ENCODE assay signal across 9 cellular contexts in the genomic region with DNA sequence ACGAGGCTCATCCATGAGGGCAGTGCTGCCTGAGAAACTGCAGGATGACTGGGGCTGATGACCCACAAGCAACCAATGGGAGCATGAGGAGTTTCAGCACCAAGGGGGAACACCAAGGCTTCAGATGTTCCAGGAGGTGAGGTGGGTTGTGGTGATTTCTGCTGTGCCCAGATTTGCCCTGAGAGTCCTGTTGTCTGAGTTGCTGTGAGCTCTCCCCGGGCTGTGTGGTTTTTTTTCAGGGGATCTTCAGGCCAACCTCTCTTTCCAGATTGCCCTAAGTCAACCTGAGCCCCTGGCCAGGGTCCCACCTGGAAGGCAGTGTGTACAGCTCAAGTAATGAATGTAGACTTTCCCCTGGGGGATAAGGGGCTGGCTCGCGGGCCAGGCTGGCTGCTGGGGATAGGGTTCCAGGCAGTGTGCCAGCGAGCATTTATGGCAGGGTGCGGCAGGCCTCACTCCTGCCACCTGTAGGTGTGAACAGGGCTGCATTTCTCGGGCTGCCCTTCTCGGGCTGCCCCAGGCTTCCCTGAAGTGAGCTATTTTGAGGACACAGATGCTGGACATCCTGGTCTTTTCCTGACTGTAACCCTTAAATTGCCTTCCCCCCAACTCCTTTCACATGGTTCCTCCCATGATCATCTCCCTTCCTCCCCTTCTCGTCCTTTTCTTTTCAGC. TPM values are rescaled to one million over a fixed set of nuclear protein-coding genes. Genes with fewer than 3 reads are reported as not detected.
DNase-seq lines count a peak whose midpoint lies in the region; ATAC-seq and TF ChIP-seq lines count a peak whose summit lies in the region.
"Had no signal": no experiment of that assay in that cellular context is flagged by ENCODE, and none has a peak within 500 bp of the region (broad histone marks: within the 10 kb centered on the region; RNA-seq: fewer than 3 reads in every experiment).

No MANE protein-coding gene starts in this region.

- H3K9ac ChIP-seq in neural progenitor cell = no peak overlapping the region

- ATAC-seq in GM23338 (peak; percentile 99), HG03108 (IDR thresholded peaks at IDR 0.05; ENCODE audit: unreplicated experiment) (no peak)

- H3K36me3 Mint-ChIP-seq in GM23338 (ENCODE audit: low read depth) = no peaks in the 10 kb centered on the region
- H3K36me3 Mint-ChIP-seq in neural progenitor cell = no peaks in the 10 kb centered on the region
- no peaks in the 10 kb centered on the region for H3K36me3 Mint-ChIP-seq in activated T-helper 2 cell treated with anti-CD3 and anti-CD28 coated beads, Interferon-gamma antibody, Interleukin-2, Interleukin-4, amounts not matched to agents 10 μg/mL and 5 μg/mL and 100 μg/mL, durations not matched to agents 14 hours and 24 hours and 36 hours (ENCODE audit: low read depth)

- TF ChIP-seq CTCF in BE2C (IDR thresholded peaks at IDR 0.05; ENCODE audit: low read depth, low read length) (peak; percentile 63), GM23338 (conservative IDR thresholded peaks at IDR 0.05; ENCODE audit: low read depth in 2 of 2) (peak; percentile 64 to 81), neural progenitor cell (IDR thresholded peaks at IDR 0.05) (peak; percentile 64)

- H3K27ac ChIP-seq in GM23338 (ENCODE audit: low read depth) (no peak overlapping the region), neural progenitor cell (no peak overlapping the region)

- intact Hi-C loops in activated T-helper 2 cell treated with anti-CD3 and anti-CD28 coated beads, Interferon-gamma antibody, Interleukin-2, Interleukin-4, amounts not matched to agents 10 μg/mL and 5 μg/mL and 100 μg/mL, durations not matched to agents 14 hours and 24 hours and 36 hours (cut with micrococcal nuclease) = loop anchor here (1.0 kb wide), 1 partner anchor 69 kb away; no protein-coding TSS in a partner anchor

- H3K27ac Mint-ChIP-seq in GM23338 = no peak overlapping the region
- H3K27ac Mint-ChIP-seq in neural progenitor cell = no peak overlapping the region
- no peak overlapping the region for H3K27ac Mint-ChIP-seq in activated T-helper 2 cell treated with anti-CD3 and anti-CD28 coated beads, Interferon-gamma antibody, Interleukin-2, Interleukin-4, amounts not matched to agents 10 μg/mL and 5 μg/mL and 100 μg/mL, durations not matched to agents 14 hours and 24 hours and 36 hours

- H3K4me2 ChIP-seq in GM23338 (no peak overlapping the region), neural progenitor cell (no peak overlapping the region)

- H3K36me3 ChIP-seq in BE2C = no peaks in the 10 kb centered on the region
- H3K36me3 ChIP-seq in GM23338 (ENCODE audit: insufficient read depth) = no peaks in the 10 kb centered on the region
- H3K36me3 ChIP-seq in neural progenitor cell = no peaks in the 10 kb centered on the region

- no peaks in the 10 kb centered on the region for H3K27me3 ChIP-seq in BE2C
- 0 out of 2 replicates have a peak, but pooled peaks cover 3% of the 10 kb centered on the region for H3K27me3 ChIP-seq in GM23338 (ENCODE audit: insufficient read depth)
- no peaks in the 10 kb centered on the region for H3K27me3 ChIP-seq in neural progenitor cell

- H3K9me2 ChIP-seq in GM23338 (ENCODE audit: insufficient read depth) = no peaks in the 10 kb centered on the region

- H2AFZ ChIP-seq in GM23338 (peak overlapping the region; percentile 89), neural progenitor cell (replicated peaks) (no peak overlapping the region)

- H3F3A ChIP-seq in GM23338 (replicated peaks; ENCODE audit: low read depth) (no peaks in the 10 kb centered on the region), neural progenitor cell (ENCODE audit: low read depth) (no peaks in the 10 kb centered on the region)

- no peaks in the 10 kb centered on the region for H4K20me1 ChIP-seq in GM23338 (replicated peaks; ENCODE audit: insufficient read depth)
- no peaks in the 10 kb centered on the region for H4K20me1 ChIP-seq in neural progenitor cell (ENCODE audit: low read depth)

- H3K4me3 Mint-ChIP-seq in GM23338 (no peak overlapping the region), neural progenitor cell (no peak overlapping the region)
- H3K4me3 Mint-ChIP-seq in activated T-helper 2 cell treated with anti-CD3 and anti-CD28 coated beads, Interferon-gamma antibody, Interleukin-2, Interleukin-4, amounts not matched to agents 10 μg/mL and 5 μg/mL and 100 μg/mL, durations not matched to agents 14 hours and 24 hours and 36 hours (ENCODE audit: low read depth) = no peak overlapping the region

- no peak overlapping the region for H3K4me3 ChIP-seq in BE2C (ENCODE audit: low read depth, low read length)
- H3K4me3 ChIP-seq in GM23338 = no peak overlapping the region
- no peak overlapping the region for H3K4me3 ChIP-seq in neural progenitor cell

- H3K9me3 Mint-ChIP-seq in GM23338 (no peaks in the 10 kb centered on the region), neural progenitor cell (no peaks in the 10 kb centered on the region)
- no peaks in the 10 kb centered on the region for H3K9me3 Mint-ChIP-seq in activated T-helper 2 cell treated with anti-CD3 and anti-CD28 coated beads, Interferon-gamma antibody, Interleukin-2, Interleukin-4, amounts not matched to agents 10 μg/mL and 5 μg/mL and 100 μg/mL, durations not matched to agents 14 hours and 24 hours and 36 hours

- H3K9me3 ChIP-seq in BE2C (no peaks in the 10 kb centered on the region), neural progenitor cell (ENCODE audit: low read depth) (no peaks in the 10 kb centered on the region)

- no peaks in the 10 kb centered on the region for H3K79me2 ChIP-seq in GM23338 (replicated peaks; ENCODE audit: insufficient read depth)
- no peaks in the 10 kb centered on the region for H3K79me2 ChIP-seq in neural progenitor cell (ENCODE audit: low read depth)

- DNase-seq in BE2C (peak; percentile 84), GM23338 (ENCODE audit: low spot score) (peak; percentile 81), NCI-H526 (lab: John Stamatoyannopoulos, UW) (peak; percentile 41 to 85), dermis blood vessel endothelial cell (peak; percentile 29), neural progenitor cell (ENCODE audit: low spot score) (peak; percentile 67), RKO (ENCODE audit: low spot score) (no peak)
- DNase-seq in activated T-helper 2 cell treated with anti-CD3 and anti-CD28 coated beads, Interferon-gamma antibody, Interleukin-2, Interleukin-4, amounts not matched to agents 10 μg/mL and 5 μg/mL and 100 μg/mL, durations not matched to agents 14 hours and 24 hours and 36 hours (ENCODE audit: low spot score) = no peak

- H3K27me3 Mint-ChIP-seq in GM23338 (ENCODE audit: insufficient read depth, low read depth, poor library complexity) (no peaks in the 10 kb centered on the region), neural progenitor cell (ENCODE audit: insufficient read depth, low read depth) (peaks cover 6% of the 10 kb centered on the region)
- peaks cover 4% of the 10 kb centered on the region for H3K27me3 Mint-ChIP-seq in activated T-helper 2 cell treated with anti-CD3 and anti-CD28 coated beads, Interferon-gamma antibody, Interleukin-2, Interleukin-4, amounts not matched to agents 10 μg/mL and 5 μg/mL and 100 μg/mL, durations not matched to agents 14 hours and 24 hours and 36 hours (ENCODE audit: low read depth)

- H3K4me1 ChIP-seq in BE2C (peaks cover 14% of the 10 kb centered on the region), GM23338 (ENCODE audit: insufficient read depth) (no peaks in the 10 kb centered on the region), neural progenitor cell (no peaks in the 10 kb centered on the region)

- peaks cover 5% of the 10 kb centered on the region; the same call in 2 of the 3 replicates for H3K4me1 Mint-ChIP-seq in GM23338
- H3K4me1 Mint-ChIP-seq in neural progenitor cell = no peaks in the 10 kb centered on the region
- H3K4me1 Mint-ChIP-seq in activated T-helper 2 cell treated with anti-CD3 and anti-CD28 coated beads, Interferon-gamma antibody, Interleukin-2, Interleukin-4, amounts not matched to agents 10 μg/mL and 5 μg/mL and 100 μg/mL, durations not matched to agents 14 hours and 24 hours and 36 hours (ENCODE audit: low read depth) = no peaks in the 10 kb centered on the region

TF ChIP-seq in GM23338, 12 proteins besides CTCF, POLR2A, EP300 and RAD21 (continues in another document):
- TF ChIP-seq POLR2AphosphoS5 (IDR thresholded peaks at IDR 0.05; ENCODE audit: low read depth) = no peak
- no peak for TF ChIP-seq JUNB (IDR thresholded peaks at IDR 0.05; ENCODE audit: unreplicated experiment)
- TF ChIP-seq EZH2 (IDR thresholded peaks at IDR 0.05; ENCODE audit: low read depth, unreplicated experiment) = no peak

RNA-seq across cellular contexts. Expression of gene SLC22A6, which starts 9.8 kb away (rescaled TPM):
- not detected for polyA plus RNA-seq in BE2C (2012; ENCODE audit: insufficient read depth, insufficient read length, low read depth)
- not detected in 2 replicates for total RNA-seq in GM23338 (2014; rRNA removed; shearing (Covaris generic))
- polyA plus RNA-seq in GM23338 (2016; fragmentation: Nextera tagmentation; extraction: Ambion mirVana) = not detected in 2 replicates
- total RNA-seq in dermis blood vessel endothelial cell (not detected in 2 replicates), neural progenitor cell (ENCODE audit: low replicate concordance) (not detected in 2 replicates)
- not detected in 2 replicates for total RNA-seq in activated T-helper 2 cell treated with anti-CD3 and anti-CD28 coated beads, Interferon-gamma antibody, Interleukin-2, Interleukin-4, amounts not matched to agents 10 μg/mL and 5 μg/mL and 100 μg/mL, durations not matched to agents 14 hours and 24 hours and 36 hours
- total RNA-seq: astrocyte had no signal

RNA-seq across cellular contexts. Expression of gene SLC22A8, which starts 40.7 kb away (rescaled TPM):
- not detected for polyA plus RNA-seq in BE2C (2012; ENCODE audit: insufficient read depth, insufficient read length, low read depth)
- not detected in 2 replicates for total RNA-seq in GM23338 (2014; rRNA removed; shearing (Covaris generic))
- not detected in 2 replicates for polyA plus RNA-seq in GM23338 (2016; fragmentation: Nextera tagmentation; extraction: Ambion mirVana)
- total RNA-seq in dermis blood vessel endothelial cell = not detected in 2 replicates
- total RNA-seq in neural progenitor cell (ENCODE audit: low replicate concordance) = not detected in 2 replicates
- not detected in 2 replicates for total RNA-seq in activated T-helper 2 cell treated with anti-CD3 and anti-CD28 coated beads, Interferon-gamma antibody, Interleukin-2, Interleukin-4, amounts not matched to agents 10 μg/mL and 5 μg/mL and 100 μg/mL, durations not matched to agents 14 hours and 24 hours and 36 hours
- total RNA-seq: astrocyte had no signal

RNA-seq across cellular contexts. Expression of gene CHRM1, which starts 53.8 kb away (rescaled TPM):
- 5.8 TPM for polyA plus RNA-seq in BE2C (2012; ENCODE audit: insufficient read depth, insufficient read length, low read depth)
- 0.14 TPM in 1 of 2 replicates, not detected in the other for total RNA-seq in GM23338 (2014; rRNA removed; shearing (Covaris generic))
- 0.30 and 0.44 TPM in 2 replicates for polyA plus RNA-seq in GM23338 (2016; fragmentation: Nextera tagmentation; extraction: Ambion mirVana)
- not detected in 2 replicates for total RNA-seq in dermis blood vessel endothelial cell
- total RNA-seq in neural progenitor cell (ENCODE audit: low replicate concordance) = not detected in 2 replicates
- not detected in 2 replicates for total RNA-seq in activated T-helper 2 cell treated with anti-CD3 and anti-CD28 coated beads, Interferon-gamma antibody, Interleukin-2, Interleukin-4, amounts not matched to agents 10 μg/mL and 5 μg/mL and 100 μg/mL, durations not matched to agents 14 hours and 24 hours and 36 hours
- total RNA-seq: astrocyte had no signal

Comparison
In these comparisons a context has a peak if more than half of its experiments do, and no peak if none do; other contexts are left out.
1. DNase-seq: peak in BE2C (single experiment), GM23338 (single experiment), NCI-H526 (2 of 2), dermis blood vessel endothelial cell (single experiment) and neural progenitor cell (single experiment); none in activated T-helper 2 cell treated with anti-CD3 and anti-CD28 coated beads, Interferon-gamma antibody, Interleukin-2, Interleukin-4, amounts not matched to agents 10 μg/mL and 5 μg/mL and 100 μg/mL, durations not matched to agents 14 hours and 24 hours and 36 hours (single experiment) and RKO (single experiment).
2. Peak in every context shown above with its lines, with median percentiles within 50 percentile points of each other: CTCF ChIP-seq.